1 cellular context compared by ENCODE assay signal in genomic region chr12:646303-647038, GRCh38.
TF ChIP-seq lines count a peak whose summit lies in the region.

No MANE protein-coding gene starts in this region.

TF ChIP-seq in HepG2, 621 proteins besides CTCF, POLR2A, EP300 and RAD21 (continued from another document and continues in another):
- no peak for TF ChIP-seq ZIK1 (CRISPR knock-in tag; IDR thresholded peaks at IDR 0.05; ENCODE audit: borderline replicate concordance, low read depth)
- TF ChIP-seq ZNF839 (CRISPR knock-in tag; IDR thresholded peaks at IDR 0.05; ENCODE audit: borderline replicate concordance) = no peak
- no peak; the same call in 1 of the 2 replicates for TF ChIP-seq ZFP1 (CRISPR knock-in tag; IDR thresholded peaks at IDR 0.05)
- TF ChIP-seq ZNF460 (CRISPR knock-in tag; IDR thresholded peaks at IDR 0.05; ENCODE audit: borderline replicate concordance) = no peak; the same call in 1 of the 2 replicates
- TF ChIP-seq EED (CRISPR knock-in tag; IDR thresholded peaks at IDR 0.05) = no peak
- no peak for TF ChIP-seq ZNF44 (CRISPR knock-in tag; IDR thresholded peaks at IDR 0.05)
- no peak for TF ChIP-seq ZNF3 (CRISPR knock-in tag; IDR thresholded peaks at IDR 0.05)
- no peak for TF ChIP-seq PREB (CRISPR knock-in tag; IDR thresholded peaks at IDR 0.05)
- TF ChIP-seq NCOR1 (IDR thresholded peaks at IDR 0.05; ENCODE audit: borderline replicate concordance, low read length) = peak; percentile 81
- 0 out of 2 replicates have a peak, but pooled peaks have one; percentile 61 for TF ChIP-seq ZBTB42 (CRISPR knock-in tag; IDR thresholded peaks at IDR 0.05)
- no peak for TF ChIP-seq BRCA1 (CRISPR knock-in tag; IDR thresholded peaks at IDR 0.05)
- TF ChIP-seq PAX8 (CRISPR knock-in tag; IDR thresholded peaks at IDR 0.05; ENCODE audit: borderline replicate concordance) = no peak
- TF ChIP-seq SAP130 (CRISPR knock-in tag; IDR thresholded peaks at IDR 0.05; ENCODE audit: low read depth) = peak; percentile 88
- TF ChIP-seq PHF8 (CRISPR knock-in tag; IDR thresholded peaks at IDR 0.05) = no peak; the same call in 1 of the 2 replicates
- TF ChIP-seq, protein P1, sequence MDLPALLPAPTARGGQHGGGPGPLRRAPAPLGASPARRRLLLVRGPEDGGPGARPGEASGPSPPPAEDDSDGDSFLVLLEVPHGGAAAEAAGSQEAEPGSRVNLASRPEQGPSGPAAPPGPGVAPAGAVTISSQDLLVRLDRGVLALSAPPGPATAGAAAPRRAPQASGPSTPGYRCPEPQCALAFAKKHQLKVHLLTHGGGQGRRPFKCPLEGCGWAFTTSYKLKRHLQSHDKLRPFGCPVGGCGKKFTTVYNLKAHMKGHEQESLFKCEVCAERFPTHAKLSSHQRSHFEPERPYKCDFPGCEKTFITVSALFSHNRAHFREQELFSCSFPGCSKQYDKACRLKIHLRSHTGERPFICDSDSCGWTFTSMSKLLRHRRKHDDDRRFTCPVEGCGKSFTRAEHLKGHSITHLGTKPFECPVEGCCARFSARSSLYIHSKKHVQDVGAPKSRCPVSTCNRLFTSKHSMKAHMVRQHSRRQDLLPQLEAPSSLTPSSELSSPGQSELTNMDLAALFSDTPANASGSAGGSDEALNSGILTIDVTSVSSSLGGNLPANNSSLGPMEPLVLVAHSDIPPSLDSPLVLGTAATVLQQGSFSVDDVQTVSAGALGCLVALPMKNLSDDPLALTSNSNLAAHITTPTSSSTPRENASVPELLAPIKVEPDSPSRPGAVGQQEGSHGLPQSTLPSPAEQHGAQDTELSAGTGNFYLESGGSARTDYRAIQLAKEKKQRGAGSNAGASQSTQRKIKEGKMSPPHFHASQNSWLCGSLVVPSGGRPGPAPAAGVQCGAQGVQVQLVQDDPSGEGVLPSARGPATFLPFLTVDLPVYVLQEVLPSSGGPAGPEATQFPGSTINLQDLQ (CRISPR knock-in tag; IDR thresholded peaks at IDR 0.05) = no peak
- TF ChIP-seq XBP1 (CRISPR knock-in tag; IDR thresholded peaks at IDR 0.05) = no peak
- peak; percentile 21 for TF ChIP-seq SMC3 (IDR thresholded peaks at IDR 0.05; ENCODE audit: low read length)
- peak; percentile 85 for TF ChIP-seq ZNF614 (CRISPR knock-in tag; IDR thresholded peaks at IDR 0.05; ENCODE audit: borderline replicate concordance)
- no peak for TF ChIP-seq ETV6 (CRISPR knock-in tag; conservative IDR thresholded peaks at IDR 0.05)
- TF ChIP-seq FOXA3 (CRISPR knock-in tag; IDR thresholded peaks at IDR 0.05) = peak; percentile 96
- no peak for TF ChIP-seq IKZF1 (IDR thresholded peaks at IDR 0.05)
- 0 out of 2 replicates have a peak, but pooled peaks have one; percentile 24 for TF ChIP-seq HBP1 (CRISPR knock-in tag; IDR thresholded peaks at IDR 0.05; ENCODE audit: low read depth)
- TF ChIP-seq SIX4 (CRISPR knock-in tag; IDR thresholded peaks at IDR 0.05) = no peak
- TF ChIP-seq ZNF713 (CRISPR knock-in tag; IDR thresholded peaks at IDR 0.05) = no peak
- TF ChIP-seq TCF12 (IDR thresholded peaks at IDR 0.05) = no peak
- peak; percentile 93 for TF ChIP-seq TCF12 (CRISPR knock-in tag; IDR thresholded peaks at IDR 0.05)
- TF ChIP-seq, protein P2, sequence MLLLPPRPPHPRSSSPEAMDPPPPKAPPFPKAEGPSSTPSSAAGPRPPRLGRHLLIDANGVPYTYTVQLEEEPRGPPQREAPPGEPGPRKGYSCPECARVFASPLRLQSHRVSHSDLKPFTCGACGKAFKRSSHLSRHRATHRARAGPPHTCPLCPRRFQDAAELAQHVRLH (CRISPR knock-in tag; IDR thresholded peaks at IDR 0.05; ENCODE audit: borderline replicate concordance, low read depth) = peak; percentile 70; the same call in 1 of the 2 replicates
- TF ChIP-seq ZBTB3 (CRISPR knock-in tag; IDR thresholded peaks at IDR 0.05; ENCODE audit: borderline replicate concordance, low read depth) = 0 out of 2 replicates have a peak, but pooled peaks have one; percentile 81
- TF ChIP-seq ZNF296 (CRISPR knock-in tag; conservative IDR thresholded peaks at IDR 0.05) = no peak
- no peak for TF ChIP-seq MATR3 (CRISPR knock-in tag; IDR thresholded peaks at IDR 0.05)
- TF ChIP-seq SAFB2 (CRISPR knock-in tag; IDR thresholded peaks at IDR 0.05; ENCODE audit: borderline replicate concordance, low read depth) = no peak
- TF ChIP-seq ZBTB46 (CRISPR knock-in tag; IDR thresholded peaks at IDR 0.05; ENCODE audit: borderline replicate concordance) = no peak
- no peak for TF ChIP-seq ZNF235 (CRISPR knock-in tag; IDR thresholded peaks at IDR 0.05; ENCODE audit: borderline replicate concordance)
- no peak for TF ChIP-seq ZNF253 (CRISPR knock-in tag; IDR thresholded peaks at IDR 0.05; ENCODE audit: borderline replicate concordance)
- no peak for TF ChIP-seq CBX2 (IDR thresholded peaks at IDR 0.05; ENCODE audit: low read depth, low read length)
- peak; percentile 90 for TF ChIP-seq CBX2 (CRISPR knock-in tag; IDR thresholded peaks at IDR 0.05; ENCODE audit: low read depth)
- TF ChIP-seq ZNF639 (CRISPR knock-in tag; conservative IDR thresholded peaks at IDR 0.05) = 0 out of 2 replicates have a peak, but pooled peaks have one; percentile 52
- no peak for TF ChIP-seq CCAR2 (optimal IDR thresholded peaks at IDR 0.05; ENCODE audit: low read depth, low read length)
- no peak; the same call in 1 of the 2 replicates for TF ChIP-seq WIZ (CRISPR knock-in tag; IDR thresholded peaks at IDR 0.05)
- TF ChIP-seq ZNF17 (CRISPR knock-in tag; IDR thresholded peaks at IDR 0.05) = no peak
- no peak for TF ChIP-seq ZNF891 (CRISPR knock-in tag; IDR thresholded peaks at IDR 0.05)
- no peak for TF ChIP-seq MBNL3 (CRISPR knock-in tag; conservative IDR thresholded peaks at IDR 0.05)
- no peak for TF ChIP-seq ZNF850 (CRISPR knock-in tag; conservative IDR thresholded peaks at IDR 0.05)
- TF ChIP-seq FOXM1 (CRISPR knock-in tag; IDR thresholded peaks at IDR 0.05) = peak; percentile 66; the same call in 1 of the 2 replicates
- TF ChIP-seq ADNP (CRISPR knock-in tag; IDR thresholded peaks at IDR 0.05) = no peak
- no peak for TF ChIP-seq ZFP41 (CRISPR knock-in tag; IDR thresholded peaks at IDR 0.05; ENCODE audit: borderline replicate concordance)
- TF ChIP-seq THYN1 (CRISPR knock-in tag; IDR thresholded peaks at IDR 0.05; ENCODE audit: borderline replicate concordance, low read depth) = no peak
- no peak for TF ChIP-seq SATB2 (CRISPR knock-in tag; IDR thresholded peaks at IDR 0.05)
- no peak for TF ChIP-seq U2AF2 (IDR thresholded peaks at IDR 0.05; ENCODE audit: low read depth, low read length)
- TF ChIP-seq, protein P3, sequence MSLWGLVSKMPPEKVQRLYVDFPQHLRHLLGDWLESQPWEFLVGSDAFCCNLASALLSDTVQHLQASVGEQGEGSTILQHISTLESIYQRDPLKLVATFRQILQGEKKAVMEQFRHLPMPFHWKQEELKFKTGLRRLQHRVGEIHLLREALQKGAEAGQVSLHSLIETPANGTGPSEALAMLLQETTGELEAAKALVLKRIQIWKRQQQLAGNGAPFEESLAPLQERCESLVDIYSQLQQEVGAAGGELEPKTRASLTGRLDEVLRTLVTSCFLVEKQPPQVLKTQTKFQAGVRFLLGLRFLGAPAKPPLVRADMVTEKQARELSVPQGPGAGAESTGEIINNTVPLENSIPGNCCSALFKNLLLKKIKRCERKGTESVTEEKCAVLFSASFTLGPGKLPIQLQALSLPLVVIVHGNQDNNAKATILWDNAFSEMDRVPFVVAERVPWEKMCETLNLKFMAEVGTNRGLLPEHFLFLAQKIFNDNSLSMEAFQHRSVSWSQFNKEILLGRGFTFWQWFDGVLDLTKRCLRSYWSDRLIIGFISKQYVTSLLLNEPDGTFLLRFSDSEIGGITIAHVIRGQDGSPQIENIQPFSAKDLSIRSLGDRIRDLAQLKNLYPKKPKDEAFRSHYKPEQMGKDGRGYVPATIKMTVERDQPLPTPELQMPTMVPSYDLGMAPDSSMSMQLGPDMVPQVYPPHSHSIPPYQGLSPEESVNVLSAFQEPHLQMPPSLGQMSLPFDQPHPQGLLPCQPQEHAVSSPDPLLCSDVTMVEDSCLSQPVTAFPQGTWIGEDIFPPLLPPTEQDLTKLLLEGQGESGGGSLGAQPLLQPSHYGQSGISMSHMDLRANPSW (CRISPR knock-in tag; IDR thresholded peaks at IDR 0.05; ENCODE audit: borderline replicate concordance) = peak; percentile 66; the same call in 1 of the 2 replicates
- TF ChIP-seq CENPT (CRISPR knock-in tag; IDR thresholded peaks at IDR 0.05; ENCODE audit: low read depth) = no peak
- TF ChIP-seq ZNF749 (CRISPR knock-in tag; IDR thresholded peaks at IDR 0.05; ENCODE audit: borderline replicate concordance) = peak; percentile 68; the same call in 1 of the 2 replicates
- TF ChIP-seq, protein P4, sequence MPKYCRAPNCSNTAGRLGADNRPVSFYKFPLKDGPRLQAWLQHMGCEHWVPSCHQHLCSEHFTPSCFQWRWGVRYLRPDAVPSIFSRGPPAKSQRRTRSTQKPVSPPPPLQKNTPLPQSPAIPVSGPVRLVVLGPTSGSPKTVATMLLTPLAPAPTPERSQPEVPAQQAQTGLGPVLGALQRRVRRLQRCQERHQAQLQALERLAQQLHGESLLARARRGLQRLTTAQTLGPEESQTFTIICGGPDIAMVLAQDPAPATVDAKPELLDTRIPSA (CRISPR knock-in tag; IDR thresholded peaks at IDR 0.05; ENCODE audit: borderline replicate concordance) = no peak
- TF ChIP-seq ZNF557 (CRISPR knock-in tag; IDR thresholded peaks at IDR 0.05) = no peak
- TF ChIP-seq REST (IDR thresholded peaks at IDR 0.05; ENCODE audit: borderline replicate concordance in 1 of 2, low read depth in 1 of 2, low read length in 2 of 2) = peak in 1 of 2 experiments; percentile 30; a peak in 1 of 4 replicates
- TF ChIP-seq ZNF367 (CRISPR knock-in tag; IDR thresholded peaks at IDR 0.05; ENCODE audit: borderline replicate concordance) = no peak
- TF ChIP-seq, protein P5, sequence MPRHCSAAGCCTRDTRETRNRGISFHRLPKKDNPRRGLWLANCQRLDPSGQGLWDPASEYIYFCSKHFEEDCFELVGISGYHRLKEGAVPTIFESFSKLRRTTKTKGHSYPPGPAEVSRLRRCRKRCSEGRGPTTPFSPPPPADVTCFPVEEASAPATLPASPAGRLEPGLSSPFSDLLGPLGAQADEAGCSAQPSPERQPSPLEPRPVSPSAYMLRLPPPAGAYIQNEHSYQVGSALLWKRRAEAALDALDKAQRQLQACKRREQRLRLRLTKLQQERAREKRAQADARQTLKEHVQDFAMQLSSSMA (CRISPR knock-in tag; IDR thresholded peaks at IDR 0.05) = no peak
